ENCODE assay signal across 1 cellular context in the genomic region with DNA sequence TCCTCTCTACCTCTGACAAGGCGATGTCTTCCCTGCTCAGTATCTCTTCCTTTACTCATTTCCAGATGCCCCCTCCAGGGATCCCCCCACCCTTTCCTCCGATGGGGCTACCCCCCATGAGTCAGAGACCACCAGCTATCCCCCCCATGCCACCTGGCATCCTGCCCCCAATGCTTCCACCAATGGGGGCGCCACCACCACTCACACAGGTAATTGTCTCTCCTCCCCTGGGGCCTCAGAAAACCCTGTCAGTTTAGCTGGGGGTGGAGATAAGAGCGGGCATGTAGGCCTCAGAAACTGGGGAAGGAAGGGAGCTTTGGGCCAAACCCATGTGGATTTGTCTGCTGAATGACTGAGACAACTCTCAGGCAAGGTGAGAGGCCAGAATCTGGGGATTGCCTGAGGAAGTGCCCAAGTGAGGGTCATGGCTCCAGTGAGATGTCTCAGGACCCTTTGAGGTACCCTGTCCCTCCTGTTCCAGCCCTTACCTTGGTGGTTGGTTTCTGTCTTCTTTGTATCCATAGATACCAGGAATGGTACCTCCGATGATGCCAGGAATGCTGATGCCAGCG.
TF ChIP-seq lines count a peak whose summit lies in the region.

No MANE protein-coding gene starts in this region.

TF ChIP-seq in H1, 55 proteins besides CTCF, POLR2A, EP300 and RAD21:
- TF ChIP-seq, protein P1, sequence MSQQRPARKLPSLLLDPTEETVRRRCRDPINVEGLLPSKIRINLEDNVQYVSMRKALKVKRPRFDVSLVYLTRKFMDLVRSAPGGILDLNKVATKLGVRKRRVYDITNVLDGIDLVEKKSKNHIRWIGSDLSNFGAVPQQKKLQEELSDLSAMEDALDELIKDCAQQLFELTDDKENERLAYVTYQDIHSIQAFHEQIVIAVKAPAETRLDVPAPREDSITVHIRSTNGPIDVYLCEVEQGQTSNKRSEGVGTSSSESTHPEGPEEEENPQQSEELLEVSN (IDR thresholded peaks at IDR 0.05), result no peak
- TF ChIP-seq KDM1A (IDR thresholded peaks at IDR 0.05; ENCODE audit: borderline replicate concordance, low read length) (no peak), ZNF274 (IDR thresholded peaks at IDR 0.05; ENCODE audit: borderline replicate concordance, extremely low read depth, low read length) (no peak), POLR2AphosphoS5 (IDR thresholded peaks at IDR 0.05; ENCODE audit: low read depth, low read length) (no peak), RNF2 (IDR thresholded peaks at IDR 0.05; ENCODE audit: borderline replicate concordance, low read depth, low read length, missing control alignments, poor library complexity, severe bottlenecking) (no peak), CREB1 (IDR thresholded peaks at IDR 0.05) (no peak), TAF1 (IDR thresholded peaks at IDR 0.05; ENCODE audit: low read depth, low read length) (no peak), CEBPB (IDR thresholded peaks at IDR 0.05; ENCODE audit: low read depth, low read length) (no peak), MAFK (IDR thresholded peaks at IDR 0.05; ENCODE audit: low read depth, low read length) (no peak)
- TF ChIP-seq, protein P2, sequence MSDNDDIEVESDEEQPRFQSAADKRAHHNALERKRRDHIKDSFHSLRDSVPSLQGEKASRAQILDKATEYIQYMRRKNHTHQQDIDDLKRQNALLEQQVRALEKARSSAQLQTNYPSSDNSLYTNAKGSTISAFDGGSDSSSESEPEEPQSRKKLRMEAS (IDR thresholded peaks at IDR 0.05), result no peak
